In genomic region chr1:53061859-53062714, GRCh38 we compare ENCODE assay signal across 9 cellular contexts. TPM values are rescaled to one million over a fixed set of nuclear protein-coding genes. Genes with fewer than 3 reads are reported as not detected.
A peak's percentile ranks its signal among the peaks of the same experiment; 100 is the strongest.
DNase-seq lines count a peak whose midpoint lies in the region; ATAC-seq, FAIRE-seq and TF ChIP-seq lines count a peak whose summit lies in the region.
"Had no signal": no experiment of that assay in that cellular context is flagged by ENCODE, and none has a peak within 500 bp of the region (broad histone marks: within the 10 kb centered on the region; RNA-seq: fewer than 3 reads in every experiment).

PODN (plus strand) TSS chr1:53062213; CDS start chr1:53069856, 7,643 bp downstream.

- no peak for ATAC-seq in GM18505 (IDR thresholded peaks at IDR 0.05; ENCODE audit: unreplicated experiment)

- no peaks in the 10 kb centered on the region for H3K9me3 ChIP-seq in iPS-18a (ENCODE audit: control insufficient read depth, low read depth, low read length)
- no peaks in the 10 kb centered on the region for H3K9me3 ChIP-seq in skeletal muscle satellite cell (replicated peaks; ENCODE audit: low read length)

- peak within 1 kb of the TSS; percentile 51 for H3K4me3 ChIP-seq in iPS-18a (ENCODE audit: low read length)
- H3K4me3 ChIP-seq in skeletal muscle satellite cell (ENCODE audit: low read length) = peak within 1 kb of the TSS; percentile 66

- no peaks in the 10 kb centered on the region for H3K4me1 ChIP-seq in iPS-18a (ENCODE audit: control insufficient read depth, low read depth, low read length)
- H3K4me1 ChIP-seq in skeletal muscle satellite cell (ENCODE audit: control insufficient read depth, insufficient read depth, low read length) = peaks cover 13% of the 10 kb centered on the region

- H3K36me3 ChIP-seq in iPS-18a (ENCODE audit: control insufficient read depth, low read depth, low read length) = no peaks in the 10 kb centered on the region
- no peaks in the 10 kb centered on the region for H3K36me3 ChIP-seq in skeletal muscle satellite cell (ENCODE audit: insufficient read depth, low read length)

- H3K27me3 ChIP-seq in iPS-18a (ENCODE audit: control insufficient read depth, insufficient read depth, low read length) (peaks cover 69% of the 10 kb centered on the region), skeletal muscle satellite cell (ENCODE audit: control insufficient read depth, insufficient read depth, low read length) (peaks cover 39% of the 10 kb centered on the region)

- H3K9ac ChIP-seq in iPS-18a (ENCODE audit: low read length) (no peak within 1 kb of the TSS), skeletal muscle satellite cell (ENCODE audit: low read depth, low read length) (no peak within 1 kb of the TSS)

- DNase-seq in DMS 273 (lab: John Stamatoyannopoulos, UW; ENCODE audit: unreplicated experiment) (peak; percentile 66), DMS 273 treated with DMSO at 0.1 percent for 48 hours (lab: John Stamatoyannopoulos, UW) (no peak), urothelium cell line (ENCODE audit: low spot score) (no peak), cerebellar nuclear complex (lab: John Stamatoyannopoulos, UW) (no peak)

- TF ChIP-seq POLR2A in GM18505 (IDR thresholded peaks at IDR 0.05; ENCODE audit: borderline replicate concordance, extremely low read depth, insufficient read depth, insufficient read length) = no peak

- H3K4me2 ChIP-seq in skeletal muscle satellite cell (ENCODE audit: low read length) = peak within 1 kb of the TSS; percentile 80

- H3K27ac ChIP-seq in adipose tissue (ENCODE audit: low read depth, low read length) (peak within 1 kb of the TSS; percentile 20), iPS-18a (ENCODE audit: low read length) (no peak within 1 kb of the TSS)
- H3K27ac ChIP-seq: 22Rv1 had no signal

- no peak for FAIRE-seq in urothelium cell line (lab: Jason Lieb, UNC)

- 1 to 7% (median 1%) methylated on average over 33 to 74 of the region's 74 CpGs for WGBS in adipose tissue, 3 donors

RNA-seq across cellular contexts. Expression of gene PODN, which starts in this region (rescaled TPM):
- 100 to 1,000 TPM in 1 of 3 donors, 10 to 100 TPM in 2; 10.3 to 209 (median 95.1) TPM for polyA plus RNA-seq in adipose tissue
- 1.5 and 2.6 TPM in 2 replicates for total RNA-seq in skeletal muscle satellite cell (2012; rRNA removed)
